ENCODE assay signal across 16 cellular contexts in the genomic region with DNA sequence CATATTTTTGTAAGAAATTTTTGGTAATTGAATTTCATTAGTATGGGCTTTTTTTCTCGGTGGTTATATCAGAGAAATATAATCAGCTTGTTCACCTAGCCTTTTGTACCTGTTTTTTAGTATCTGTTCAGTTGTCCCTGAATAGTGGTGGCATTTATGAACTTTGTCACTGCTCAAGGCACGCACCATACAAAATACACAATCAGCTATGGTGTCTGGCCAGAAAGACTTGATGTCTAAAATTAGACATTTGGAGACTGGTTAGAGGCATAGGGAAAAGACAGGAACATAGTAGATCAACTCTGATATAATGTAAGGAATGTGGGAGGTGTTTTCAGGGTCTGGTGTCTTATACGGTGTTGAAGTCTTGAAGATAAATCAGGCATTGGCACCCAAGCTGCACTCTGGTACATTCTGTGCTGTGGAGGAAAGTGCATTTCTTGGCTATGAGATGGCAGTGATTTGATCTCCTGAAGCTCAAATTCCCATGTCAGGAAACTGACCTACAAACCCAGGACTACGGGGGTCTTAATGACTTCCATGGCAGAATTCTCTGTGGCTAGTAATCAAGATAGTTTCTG.
DNase-seq lines count a peak whose midpoint lies in the region; ATAC-seq and TF ChIP-seq lines count a peak whose summit lies in the region.
"Had no signal": no experiment of that assay in that cellular context is flagged by ENCODE, and none has a peak within 500 bp of the region (broad histone marks: within the 10 kb centered on the region; RNA-seq: fewer than 3 reads in every experiment).

No MANE protein-coding gene starts in this region.

- DNase-seq in amniotic epithelial cell (ENCODE audit: low read depth): peak; percentile 69
- DNase-seq in choroid plexus epithelial cell (ENCODE audit: low read depth): peak; percentile 63
- DNase-seq in iris pigment epithelial cell (ENCODE audit: low read depth): peak; percentile 51
- DNase-seq in skeletal muscle cell (ENCODE audit: low read depth): peak; percentile 76
- DNase-seq in foreskin fibroblast: no peak
- no peak for DNase-seq in activated CD4-positive, CD25-positive, alpha-beta regulatory T cell (lab: John Stamatoyannopoulos, UW)
- DNase-seq: Caco-2; CD4-positive, CD25-positive, alpha-beta regulatory T cell; DMS153; KBM-7; NCI-H1436 treated with DMSO at 0.1 percent for 48 hours; NCI-H2029 treated with DMSO at 0.1 percent for 48 hours; NCI-H510A treated with DMSO at 0.1 percent for 48 hours; NCI-H82; PC-9 had no signal

- TF ChIP-seq CTCF in choroid plexus epithelial cell (conservative IDR thresholded peaks at IDR 0.05; ENCODE audit: low read depth, low read length) (no peak), foreskin fibroblast (IDR thresholded peaks at IDR 0.05; ENCODE audit: low read depth, low read length) (no peak)

- no peak overlapping the region for H3K4me3 ChIP-seq in choroid plexus epithelial cell (ENCODE audit: low read depth, low read length)
- no peak overlapping the region for H3K4me3 ChIP-seq in skeletal muscle cell (ENCODE audit: low read depth, low read length)
- no peak overlapping the region for H3K4me3 ChIP-seq in foreskin fibroblast (ENCODE audit: low read depth in 1 of 2, low read length in 2 of 2)
- H3K4me3 ChIP-seq: PC-9 had no signal

- ATAC-seq in activated CD4-positive, CD25-positive, alpha-beta regulatory T cell treated with anti-CD3 and anti-CD28 coated beads, Interleukin-2, amount 50 U/mL, for 24 hours: no peak

Comparison
In these comparisons a context has a peak if more than half of its experiments do, and no peak if none do; other contexts are left out.
1. DNase-seq: peak in amniotic epithelial cell (single experiment), choroid plexus epithelial cell (single experiment), iris pigment epithelial cell (single experiment) and skeletal muscle cell (single experiment); none in foreskin fibroblast (0 of 2) and activated CD4-positive, CD25-positive, alpha-beta regulatory T cell (0 of 4).